14 cellular contexts compared by ENCODE assay signal in the genomic region with DNA sequence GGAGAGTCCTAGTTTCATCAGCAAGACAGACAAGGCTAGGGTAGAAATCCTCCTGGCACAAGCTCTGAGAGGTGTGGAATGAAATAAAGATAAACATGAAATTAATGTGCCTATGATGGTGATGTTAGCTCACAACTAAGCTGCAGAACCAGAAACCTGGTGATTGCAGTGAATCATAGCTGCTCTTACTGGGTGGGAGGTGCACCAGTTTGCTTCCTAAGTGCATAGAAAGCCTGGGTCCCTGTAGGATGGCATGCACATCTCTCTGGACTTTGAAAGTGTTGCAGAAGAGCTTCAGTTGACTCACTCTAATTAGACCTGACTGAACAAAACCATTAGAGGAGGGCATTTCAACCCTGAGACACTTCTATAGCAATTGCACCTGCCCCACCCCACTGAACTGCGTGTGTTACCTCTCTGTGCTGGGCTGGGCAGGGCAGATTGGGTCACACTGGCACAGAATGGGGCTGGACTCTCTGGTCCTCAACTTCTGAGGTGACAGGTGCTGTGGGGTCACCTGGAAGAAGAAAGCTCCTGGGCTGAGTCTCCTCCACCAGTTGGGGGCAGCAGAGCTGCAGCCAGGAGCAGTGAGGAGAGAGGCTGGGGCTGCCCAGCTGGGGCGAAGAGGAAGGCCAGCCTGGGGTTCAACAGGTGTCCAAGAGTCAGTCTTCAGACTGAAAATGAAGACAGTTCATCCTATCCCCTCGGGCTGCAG. TPM values are rescaled to one million over a fixed set of nuclear protein-coding genes. Genes with fewer than 3 reads are reported as not detected.
DNase-seq lines count a peak whose midpoint lies in the region; ATAC-seq, FAIRE-seq and TF ChIP-seq lines count a peak whose summit lies in the region.
"Had no signal": no experiment of that assay in that cellular context is flagged by ENCODE, and none has a peak within 500 bp of the region (broad histone marks: within the 10 kb centered on the region; RNA-seq: fewer than 3 reads in every experiment).

No MANE protein-coding gene starts in this region.

- H3K4me2 ChIP-seq in hepatocyte = no peak overlapping the region
- H3K4me2 ChIP-seq: BLaER1 treated with 17β-estradiol and CSF1 and Interleukin-3, amounts not matched to agents 10 nM and 100 nM had no signal

- ATAC-seq in Right ventricle myocardium superior (ENCODE audit: poor library complexity) (no peak), HG02571 (IDR thresholded peaks at IDR 0.05; ENCODE audit: unreplicated experiment) (no peak), GM21390 (IDR thresholded peaks at IDR 0.05; ENCODE audit: unreplicated experiment) (no peak)

- no peak overlapping the region for H2AFZ ChIP-seq in hepatocyte

- WGBS in hepatocyte (ENCODE audit: low lambda C conversion rate, missing lambda C conversion rate) = 33% methylated on average over 3 of the region's 3 CpGs

- H3K27ac ChIP-seq in cardiac muscle cell (no peak overlapping the region), hepatocyte (peak overlapping the region; percentile 79)
- H3K27ac ChIP-seq: BLaER1 treated with 17β-estradiol and CSF1 and Interleukin-3, amounts not matched to agents 10 nM and 100 nM; dorsolateral prefrontal cortex; SJCRH30 had no signal

- H3K4me1 ChIP-seq in cardiac muscle cell (ENCODE audit: low read depth) (no peaks in the 10 kb centered on the region), hepatocyte (ENCODE audit: insufficient read depth) (peaks cover 11% of the 10 kb centered on the region)
- H3K4me1 ChIP-seq: SJCRH30 had no signal

- H3K79me2 ChIP-seq in hepatocyte = no peaks in the 10 kb centered on the region

- FAIRE-seq in urothelium cell line (lab: Jason Lieb, UNC) = peak; percentile 94

- no peaks in the 10 kb centered on the region for H3K9me3 ChIP-seq in cardiac muscle cell (ENCODE audit: low read depth)
- no peaks in the 10 kb centered on the region for H3K9me3 ChIP-seq in hepatocyte (ENCODE audit: low read depth)
- H3K9me3 ChIP-seq: BLaER1 treated with 17β-estradiol and CSF1 and Interleukin-3, amounts not matched to agents 10 nM and 100 nM; SJCRH30 had no signal

- no peaks in the 10 kb centered on the region for H3K9me2 ChIP-seq in hepatocyte (replicated peaks; ENCODE audit: insufficient read depth)

- H3K27me3 ChIP-seq in cardiac muscle cell (no peaks in the 10 kb centered on the region), hepatocyte (no peaks in the 10 kb centered on the region)
- H3K27me3 ChIP-seq: BLaER1 treated with 17β-estradiol and CSF1 and Interleukin-3, amounts not matched to agents 10 nM and 100 nM; SJCRH30 had no signal

- intact Hi-C loops in Right ventricle myocardium superior (cut with DNase I) = no loop called here

- no peak overlapping the region for H3K4me3 ChIP-seq in cardiac muscle cell
- H3K4me3 ChIP-seq in hepatocyte = no peak overlapping the region
- H3K4me3 ChIP-seq: BLaER1 treated with 17β-estradiol and CSF1 and Interleukin-3, amounts not matched to agents 10 nM and 100 nM; dorsolateral prefrontal cortex; SJCRH30 had no signal

- no peak for DNase-seq in cardiac muscle cell (ENCODE audit: low read depth in 1 of 2, low spot score in 1 of 2)
- DNase-seq in Right ventricle myocardium superior = no peak
- peak; percentile 47 for DNase-seq in OCI-M1 (lab: John Stamatoyannopoulos, UW)
- DNase-seq in hepatocyte (ENCODE audit: low spot score) = peak; percentile 60
- DNase-seq in urothelium cell line (ENCODE audit: low spot score) = no peak
- no peak for DNase-seq in activated CD4-positive, CD25-positive, alpha-beta regulatory T cell (lab: John Stamatoyannopoulos, UW)
- DNase-seq: dorsolateral prefrontal cortex, immature natural killer cell, NCI-H1048, retina, SJCRH30 had no signal

- no peaks in the 10 kb centered on the region for H4K20me1 ChIP-seq in hepatocyte (ENCODE audit: insufficient read depth, poor library complexity, severe bottlenecking)
- H4K20me1 ChIP-seq: BLaER1 treated with 17β-estradiol and CSF1 and Interleukin-3, amounts not matched to agents 10 nM and 100 nM had no signal

- TF ChIP-seq CTCF in cardiac muscle cell (IDR thresholded peaks at IDR 0.05; ENCODE audit: low read depth, low read length) (peak; percentile 44), hepatocyte (IDR thresholded peaks at IDR 0.05; ENCODE audit: poor library complexity) (peak; percentile 40)

- H3K36me3 ChIP-seq in cardiac muscle cell (no peaks in the 10 kb centered on the region), hepatocyte (replicated peaks; ENCODE audit: insufficient read depth, low read depth) (no peaks in the 10 kb centered on the region)
- H3K36me3 ChIP-seq: BLaER1 treated with 17β-estradiol and CSF1 and Interleukin-3, amounts not matched to agents 10 nM and 100 nM; SJCRH30 had no signal

RNA-seq across cellular contexts. Expression of a gene that starts 57.9 kb away (rescaled TPM):
- total RNA-seq in cardiac muscle cell = not detected in 2 replicates
- polyA plus RNA-seq in cardiac muscle cell = not detected in 2 replicates
- total RNA-seq in Right ventricle myocardium superior = not detected
- 0.37 TPM in 1 of 2 replicates, not detected in the other for total RNA-seq in hepatocyte
- polyA plus RNA-seq in hepatocyte = 0.41 TPM in 1 of 2 replicates, not detected in the other
- total RNA-seq: SJCRH30 had no signal
- polyA plus RNA-seq: immature natural killer cell had no signal

Comparison
In these comparisons a context has a peak if more than half of its experiments do, and no peak if none do; other contexts are left out.
1. DNase-seq: peak in OCI-M1 (single experiment) and hepatocyte (single experiment); none in cardiac muscle cell (0 of 2), Right ventricle myocardium superior (single experiment), urothelium cell line (single experiment) and activated CD4-positive, CD25-positive, alpha-beta regulatory T cell (0 of 4).